Comparison of ENCODE assay signal across 15 cellular contexts in the genomic region with DNA sequence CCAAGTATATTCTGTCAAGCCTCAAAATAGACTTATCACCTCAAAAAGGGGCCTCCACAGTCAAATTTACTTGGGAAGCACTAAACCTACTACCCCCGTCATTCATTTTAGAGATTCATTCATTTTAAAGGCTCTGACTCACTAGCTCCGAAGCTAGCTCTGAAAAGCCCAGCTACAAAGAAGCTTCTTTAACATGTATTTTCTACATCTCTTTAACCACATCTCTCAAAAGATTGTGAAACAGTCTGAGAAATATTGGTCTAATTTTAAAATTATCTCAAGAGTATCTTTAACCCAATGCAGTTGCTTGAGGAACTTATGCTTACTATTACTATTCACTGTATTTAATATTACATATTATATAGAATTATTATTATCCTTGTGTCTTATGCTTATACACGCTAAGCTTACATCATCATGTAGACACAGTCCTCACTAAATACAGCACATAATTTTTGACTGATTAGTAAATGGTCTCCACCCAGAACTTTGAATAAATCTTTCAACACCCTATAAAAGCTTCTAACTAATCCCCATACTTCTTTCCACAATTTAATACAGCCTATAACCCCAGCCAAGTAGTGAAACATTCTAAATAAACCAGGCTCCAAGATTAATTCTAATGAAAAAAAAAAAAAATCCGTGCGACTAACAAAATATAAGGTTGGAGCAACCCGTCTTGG. TPM values are rescaled to one million over a fixed set of nuclear protein-coding genes. Genes with fewer than 3 reads are reported as not detected.
A peak's percentile ranks its signal among the peaks of the same experiment; 100 is the strongest.
DNase-seq lines count a peak whose midpoint lies in the region; ATAC-seq and TF ChIP-seq lines count a peak whose summit lies in the region.
"Had no signal": no experiment of that assay in that cellular context is flagged by ENCODE, and none has a peak within 500 bp of the region (broad histone marks: within the 10 kb centered on the region; RNA-seq: fewer than 3 reads in every experiment).

No MANE protein-coding gene starts in this region.

- H3K4me2 ChIP-seq in IMR-90 (ENCODE audit: low read depth, low read length), result peak overlapping the region; percentile 56

- DNase-seq in AG09309 (ENCODE audit: low read depth) (peak; percentile 48), IMR-90 (peak; percentile 51), ascending aorta (ENCODE audit: low spot score in 2 of 2) (no peak), left lung (no peak), endothelial cell (ENCODE audit: low spot score) (no peak), SKM-1 (lab: John Stamatoyannopoulos, UW; ENCODE audit: unreplicated experiment) (no peak)
- DNase-seq in activated naive CD4-positive, alpha-beta T cell (lab: John Stamatoyannopoulos, UW), result no peak
- DNase-seq: ACHN; activated CD8-positive, alpha-beta T cell treated with anti-CD3 and anti-CD28 coated beads for 36 hours; cortex of kidney; left ventricle myocardium inferior; NCI-H1105 had no signal

- WGBS in IMR-90 (ENCODE audit: extremely low coverage in 2 of 2, insufficient read length in 1 of 2), 2 experiments, result 80% methylated on average over 1 of the region's 6 CpGs; no CpG with 5 or more reads in 1 of the 2 experiments

- H3K4ac ChIP-seq in IMR-90 (ENCODE audit: low read depth, low read length), result peak overlapping the region; percentile 55; the same call in 1 of the 2 replicates

- no peak overlapping the region for H2BK15ac ChIP-seq in IMR-90 (ENCODE audit: low read depth, low read length)

- POLR2A ChIA-PET in IMR-90 (lab: Charles Lee; ENCODE audit: unreplicated experiment), result no interaction called here

- H3K36me3 ChIP-seq in IMR-90 (ENCODE audit: control insufficient read depth, insufficient read depth, low read length) (no peaks in the 10 kb centered on the region), ascending aorta (no peaks in the 10 kb centered on the region), left lung (no peaks in the 10 kb centered on the region)
- H3K36me3 ChIP-seq: left ventricle myocardium inferior had no signal

- no peaks in the 10 kb centered on the region for H3K9me3 Mint-ChIP-seq in endothelial cell (ENCODE audit: unreplicated experiment)
- H3K9me3 Mint-ChIP-seq: activated CD8-positive, alpha-beta T cell treated with anti-CD3 and anti-CD28 coated beads for 36 hours had no signal

- no peak overlapping the region for H3K56ac ChIP-seq in IMR-90 (ENCODE audit: extremely low read depth, insufficient read depth, low read length)

- H3K9ac ChIP-seq in IMR-90 (ENCODE audit: low read depth, low read length), result no peak overlapping the region

- no peak overlapping the region for H2AK5ac ChIP-seq in IMR-90 (ENCODE audit: low read depth, low read length)

- TF ChIP-seq CTCF in AG09309 (IDR thresholded peaks at IDR 0.05; ENCODE audit: control insufficient read depth, insufficient read depth, low read depth, low read length, missing control alignments), result no peak
- no peak for TF ChIP-seq CTCF in IMR-90 (conservative IDR thresholded peaks at IDR 0.05; ENCODE audit: low read depth, low read length)
- TF ChIP-seq CTCF in ascending aorta (IDR thresholded peaks at IDR 0.05), result no peak
- TF ChIP-seq CTCF in left lung (IDR thresholded peaks at IDR 0.05), result no peak
- TF ChIP-seq CTCF in endothelial cell (IDR thresholded peaks at IDR 0.05; ENCODE audit: unreplicated experiment), result no peak

- peaks cover 33 to 49% of the 10 kb centered on the region in 2 experiments for H3K79me1 ChIP-seq in IMR-90 (ENCODE audit: low read depth in 1 of 2, low read length in 2 of 2)

- no peak for TF ChIP-seq RAD21 in IMR-90 (IDR thresholded peaks at IDR 0.05; ENCODE audit: low read length)

- no peak overlapping the region for H2BK5ac ChIP-seq in IMR-90 (ENCODE audit: low read depth, low read length, poor library complexity, severe bottlenecking)

- no peaks in the 10 kb centered on the region for H3K27me3 Mint-ChIP-seq in endothelial cell (ENCODE audit: unreplicated experiment)
- H3K27me3 Mint-ChIP-seq: activated CD8-positive, alpha-beta T cell treated with anti-CD3 and anti-CD28 coated beads for 36 hours had no signal

- no peaks in the 10 kb centered on the region for H3K36me3 Mint-ChIP-seq in endothelial cell (ENCODE audit: low read depth, unreplicated experiment)

- H3K4me3 ChIP-seq in AG09309 (ENCODE audit: control insufficient read depth, low read depth, low read length) (no peak overlapping the region), IMR-90 (ENCODE audit: insufficient read depth, low read depth, low read length) (no peak overlapping the region), ascending aorta (peak overlapping the region in 1 of 2 donors; percentile 17), left lung (no peak overlapping the region)
- H3K4me3 ChIP-seq: left ventricle myocardium inferior, SK-N-MC had no signal

- in situ Hi-C loops in IMR-90 (cut with MboI; ENCODE audit: low sequenced_read_pairs), result no loop called here

- no peaks in the 10 kb centered on the region for H3K9me3 ChIP-seq in IMR-90 (ENCODE audit: control insufficient read depth, insufficient read depth, low read length)
- H3K9me3 ChIP-seq in ascending aorta, result no peaks in the 10 kb centered on the region
- H3K9me3 ChIP-seq in left lung, result no peaks in the 10 kb centered on the region

- H3K27ac ChIP-seq in IMR-90 (ENCODE audit: insufficient read depth, low read length), result no peak overlapping the region
- H3K27ac ChIP-seq in ascending aorta, result peak overlapping the region; percentile 70 to 71
- no peak overlapping the region for H3K27ac ChIP-seq in left lung
- H3K27ac ChIP-seq: left ventricle myocardium inferior, SK-N-MC had no signal

- no peak overlapping the region for H2BK20ac ChIP-seq in IMR-90 (ENCODE audit: low read depth, low read length)

- H4K91ac ChIP-seq in IMR-90 (ENCODE audit: insufficient read depth, low read depth, low read length), result no peak overlapping the region

- H3K14ac ChIP-seq in IMR-90 (replicated peaks; ENCODE audit: low read depth, low read length), result peak overlapping the region; percentile 75; the same call in 1 of the 2 replicates

- H3K4me1 ChIP-seq in IMR-90 (ENCODE audit: control insufficient read depth, insufficient read depth, low read length) (peaks cover 5% of the 10 kb centered on the region; the same call in 1 of the 2 replicates), ascending aorta (peaks cover 0 to 37% of the 10 kb centered on the region in 2 donors), left lung (peaks cover 3 to 36% of the 10 kb centered on the region in 2 donors)
- H3K4me1 ChIP-seq: left ventricle myocardium inferior had no signal

- dilution Hi-C loops in IMR-90 (cut with HindIII; ENCODE audit: low sequenced_read_pairs, unreplicated experiment), result no loop called here

- H4K5ac ChIP-seq in IMR-90 (ENCODE audit: low read depth, low read length), result no peak overlapping the region

- no peak overlapping the region for H2BK120ac ChIP-seq in IMR-90 (ENCODE audit: low read depth, low read length)

- no peaks in the 10 kb centered on the region for H3K27me3 ChIP-seq in IMR-90 (ENCODE audit: control insufficient read depth, insufficient read depth, low read length)
- H3K27me3 ChIP-seq in ascending aorta, result no peaks in the 10 kb centered on the region
- H3K27me3 ChIP-seq in left lung, result no peaks in the 10 kb centered on the region

- peaks cover 9% of the 10 kb centered on the region for H3K4me1 Mint-ChIP-seq in endothelial cell (ENCODE audit: unreplicated experiment)

- peaks cover 2% of the 10 kb centered on the region; the same call in 1 of the 2 replicates for H3K9me1 ChIP-seq in IMR-90 (ENCODE audit: insufficient read depth, low read length)

- H2AK9ac ChIP-seq in IMR-90 (replicated peaks; ENCODE audit: low read depth, low read length, poor library complexity), result no peak overlapping the region

- ATAC-seq in IMR-90 (ENCODE audit: low read depth), result peak; percentile 44
- peak; percentile 21 for ATAC-seq in left lung
- no peak for ATAC-seq in HG03342 (IDR thresholded peaks at IDR 0.05; ENCODE audit: unreplicated experiment)
- ATAC-seq: activated CD8-positive, alpha-beta T cell treated with anti-CD3 and anti-CD28 coated beads for 36 hours had no signal

- no peak overlapping the region for H3K4me3 Mint-ChIP-seq in endothelial cell (ENCODE audit: unreplicated experiment)
- H3K4me3 Mint-ChIP-seq: activated CD8-positive, alpha-beta T cell treated with anti-CD3 and anti-CD28 coated beads for 36 hours; nephron had no signal

- BruUV-seq in IMR-90 (replicated peaks; lab: Mats Ljungman, UMichigan), result no TSS peak

- H2AFZ ChIP-seq in IMR-90 (replicated peaks; ENCODE audit: low read length, poor library complexity), result no peak overlapping the region

- H3K23ac ChIP-seq in IMR-90 (ENCODE audit: low read depth, low read length), result 0 out of 2 replicates have a peak overlapping the region, but pooled peaks have one; percentile 60

- no peak overlapping the region for H4K8ac ChIP-seq in IMR-90 (ENCODE audit: low read depth in 2 of 2, low read length in 2 of 2)

- CTCF ChIA-PET in IMR-90 (lab: Yijun Ruan, JAX), result interaction anchor here (0.7 to 1.0 kb wide), 2 partner anchors 8 to 10 kb away, joined by 3 to 5 read pairs; a partner anchor contains a TSS

- intact Hi-C loops in IMR-90 (cut with micrococcal nuclease), result no loop called here
- intact Hi-C loops in ascending aorta (cut with DNase I), result no loop called here
- intact Hi-C loops in left lung (cut with DNase I), result no loop called here

- H3K27ac Mint-ChIP-seq in endothelial cell (ENCODE audit: unreplicated experiment), result no peak overlapping the region
- H3K27ac Mint-ChIP-seq: activated CD8-positive, alpha-beta T cell treated with anti-CD3 and anti-CD28 coated beads for 36 hours had no signal

- no peak for TF ChIP-seq POLR2A in IMR-90 (IDR thresholded peaks at IDR 0.05; ENCODE audit: low read depth, low read length)

- peaks cover 9% of the 10 kb centered on the region for H4K20me1 ChIP-seq in IMR-90 (ENCODE audit: insufficient read depth, low read length)

- no peak overlapping the region for H3K18ac ChIP-seq in IMR-90 (ENCODE audit: low read depth, low read length)

TF ChIP-seq in IMR-90, 13 proteins besides CTCF, POLR2A, EP300 and RAD21 (continues in another document):
- TF ChIP-seq, protein P1, sequence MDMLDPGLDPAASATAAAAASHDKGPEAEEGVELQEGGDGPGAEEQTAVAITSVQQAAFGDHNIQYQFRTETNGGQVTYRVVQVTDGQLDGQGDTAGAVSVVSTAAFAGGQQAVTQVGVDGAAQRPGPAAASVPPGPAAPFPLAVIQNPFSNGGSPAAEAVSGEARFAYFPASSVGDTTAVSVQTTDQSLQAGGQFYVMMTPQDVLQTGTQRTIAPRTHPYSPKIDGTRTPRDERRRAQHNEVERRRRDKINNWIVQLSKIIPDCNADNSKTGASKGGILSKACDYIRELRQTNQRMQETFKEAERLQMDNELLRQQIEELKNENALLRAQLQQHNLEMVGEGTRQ (IDR thresholded peaks at IDR 0.05; ENCODE audit: low read depth, low read length), result no peak
- TF ChIP-seq RFX5 (IDR thresholded peaks at IDR 0.05; ENCODE audit: low read depth, low read length) (no peak), CEBPB (IDR thresholded peaks at IDR 0.05; ENCODE audit: low read depth, low read length) (peak; percentile 54; the same call in 1 of the 2 replicates)

RNA-seq across cellular contexts. Expression of a gene that starts 7.8 kb away (rescaled TPM):
- total RNA-seq in IMR-90 (2012; rRNA removed), result 17.6 and 23.1 TPM in 2 replicates
- 5.6 and 7.3 TPM in 2 replicates for polyA plus RNA-seq in IMR-90 (2012; rRNA removed)
- polyA plus RNA-seq in IMR-90 (2012; cell fraction: cytosol; rRNA removed), result 2.6 and 3.2 TPM in 2 replicates
- polyA plus RNA-seq in IMR-90 (2012; cell fraction: nucleus; rRNA removed; ENCODE audit: low replicate concordance), result 6.3 and 13.5 TPM in 2 replicates
- total RNA-seq in ascending aorta, result 6.6 TPM
- total RNA-seq in left lung, result 1 to 10 TPM; 7.5 to 8.9 TPM
- 1.3 TPM for total RNA-seq in endothelial cell (ENCODE audit: unreplicated experiment)

Comparison
In these comparisons a context has a peak if more than half of its experiments do, and no peak if none do; other contexts are left out.
1. DNase-seq: peak in AG09309 (single experiment) and IMR-90 (single experiment); none in ascending aorta (0 of 2), left lung (0 of 2), endothelial cell (single experiment), SKM-1 (single experiment) and activated naive CD4-positive, alpha-beta T cell (0 of 4).
2. H3K27ac ChIP-seq: peak in ascending aorta (2 of 2); none in IMR-90 (single experiment) and left lung (0 of 2).